In genomic region chr2:195408196-195408595, GRCh38 we compare ENCODE assay signal across 1 cellular context.
TF ChIP-seq lines count a peak whose summit lies in the region.

No MANE protein-coding gene starts in this region.

TF ChIP-seq in K562, 482 proteins besides CTCF, POLR2A, EP300 and RAD21:
- no peak for TF ChIP-seq ZNF695 (CRISPR knock-in tag; IDR thresholded peaks at IDR 0.05)
- TF ChIP-seq KHSRP (IDR thresholded peaks at IDR 0.05) = no peak
- TF ChIP-seq ZNF507 (tag; conservative IDR thresholded peaks at IDR 0.05) = no peak
- TF ChIP-seq ZNF3 (CRISPR knock-in tag; IDR thresholded peaks at IDR 0.05) = no peak
- TF ChIP-seq ZNF431 (CRISPR knock-in tag; IDR thresholded peaks at IDR 0.05) = no peak
- no peak for TF ChIP-seq TBL1XR1 (IDR thresholded peaks at IDR 0.05; ENCODE audit: low read length in 2 of 2)
- TF ChIP-seq PTTG1 (tag; IDR thresholded peaks at IDR 0.05; ENCODE audit: low read depth) = no peak
- no peak for TF ChIP-seq ZNF77 (CRISPR knock-in tag; IDR thresholded peaks at IDR 0.05)
- TF ChIP-seq ZNF224 (CRISPR knock-in tag; IDR thresholded peaks at IDR 0.05) = no peak
- TF ChIP-seq TAF7 (tag; IDR thresholded peaks at IDR 0.05) = no peak
- no peak for TF ChIP-seq PRMT5 (CRISPR knock-in tag; IDR thresholded peaks at IDR 0.05)
- TF ChIP-seq MEF2D (tag; conservative IDR thresholded peaks at IDR 0.05; ENCODE audit: low read depth) = no peak
- no peak for TF ChIP-seq SETDB1 (IDR thresholded peaks at IDR 0.05; ENCODE audit: low read length)
- TF ChIP-seq MBD2 (IDR thresholded peaks at IDR 0.05; ENCODE audit: borderline replicate concordance, low read depth) = no peak
- no peak for TF ChIP-seq ZNF143 (CRISPR knock-in tag; IDR thresholded peaks at IDR 0.05)
- no peak for TF ChIP-seq HEY1 (CRISPR knock-in tag; IDR thresholded peaks at IDR 0.05; ENCODE audit: borderline replicate concordance)
- TF ChIP-seq POLR2AphosphoS2 (IDR thresholded peaks at IDR 0.05; ENCODE audit: low read length) = no peak
TF ChIP-seq in K562: peak in this region for 0.
